Comparison of ENCODE assay signal across 8 cellular contexts in the genomic region with DNA sequence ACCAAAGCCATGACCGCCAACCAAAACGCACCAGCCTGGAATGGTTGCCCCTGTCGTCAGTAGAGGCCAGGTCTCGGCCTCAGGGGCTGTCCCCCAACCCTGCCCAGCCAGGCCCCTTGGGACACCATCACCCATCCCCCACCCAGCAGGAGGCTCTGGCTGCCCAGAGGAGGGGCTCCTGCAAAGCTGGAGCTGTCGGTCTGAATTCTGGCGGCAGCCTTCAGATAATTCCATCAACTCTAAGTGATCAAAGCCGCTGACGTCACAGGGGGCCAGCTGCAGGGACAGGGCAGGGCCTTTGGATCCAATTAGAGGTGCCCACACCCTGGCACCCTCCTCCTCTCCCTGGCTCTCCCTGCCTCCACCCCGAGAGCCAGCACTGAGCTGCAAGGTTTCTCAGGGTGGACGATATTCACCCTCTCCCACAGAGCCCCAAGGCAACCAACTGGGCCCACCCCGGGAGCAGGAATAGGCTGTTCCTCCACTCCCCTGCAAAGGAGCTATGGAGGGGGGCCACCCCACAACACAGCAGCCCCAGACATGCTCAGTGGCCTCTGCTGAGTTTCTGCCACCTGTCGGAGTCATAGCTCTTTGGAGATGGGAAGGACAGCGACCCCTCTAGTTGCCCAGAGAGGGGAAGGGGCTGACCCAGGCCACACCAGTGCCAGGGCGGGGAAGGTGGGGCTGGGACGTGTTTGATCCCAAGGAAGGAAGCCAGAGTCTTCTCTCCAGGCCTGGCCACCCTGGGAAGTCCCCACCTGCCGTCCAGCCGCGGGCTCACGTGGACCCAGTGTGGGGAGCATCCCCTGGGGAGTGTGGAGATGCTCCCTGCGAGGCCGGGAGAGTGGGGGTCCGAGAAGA.
A peak's percentile ranks its signal among the peaks of the same experiment; 100 is the strongest.
DNase-seq lines count a peak whose midpoint lies in the region; TF ChIP-seq lines count a peak whose summit lies in the region.

No MANE protein-coding gene starts in this region.

- H3K4me3 Mint-ChIP-seq in T-helper 2 cell treated with Interferon-gamma antibody and Interleukin-4, amounts not matched to agents 5 μg/mL and 100 μg/mL, for 36 hours: peak overlapping the region; percentile 36
- no peak overlapping the region for H3K4me3 Mint-ChIP-seq in glutamatergic neuron (ENCODE audit: unreplicated experiment)

- 45 to 58% (median 48%) methylated on average over 13 to 22 of the region's 22 CpGs for WGBS in spleen, 5 donors

- H3K27me3 Mint-ChIP-seq in T-helper 2 cell treated with Interferon-gamma antibody and Interleukin-4, amounts not matched to agents 5 μg/mL and 100 μg/mL, for 36 hours (ENCODE audit: low read depth): peaks cover 22% of the 10 kb centered on the region
- H3K27me3 Mint-ChIP-seq in glutamatergic neuron (ENCODE audit: unreplicated experiment): peaks cover 14% of the 10 kb centered on the region

- H3K4me1 ChIP-seq in Peyer's patch (peaks cover 0 to 21% (median 8%) of the 10 kb centered on the region in 4 donors), spleen (peaks cover 4 to 78% (median 44%) of the 10 kb centered on the region in 6 donors)

- DNase-seq in T-helper 2 cell treated with Interferon-gamma antibody and Interleukin-4, amounts not matched to agents 5 μg/mL and 100 μg/mL, for 36 hours (ENCODE audit: low spot score): no peak
- DNase-seq in T-helper 2 cell (no peak), Peyer's patch (peak in 1 of 3 donors; percentile 63), glutamatergic neuron (peak; percentile 50), spleen (peak; percentile 85), mesenteric fat pad (ENCODE audit: low spot score) (no peak), iPS-NIHi7 (ENCODE audit: extremely low spot score) (no peak), NCI-H146 (lab: John Stamatoyannopoulos, UW) (no peak)

- no peaks in the 10 kb centered on the region for H3K36me3 Mint-ChIP-seq in T-helper 2 cell treated with Interferon-gamma antibody and Interleukin-4, amounts not matched to agents 5 μg/mL and 100 μg/mL, for 36 hours (ENCODE audit: low read depth)
- H3K36me3 Mint-ChIP-seq in glutamatergic neuron (ENCODE audit: unreplicated experiment): no peaks in the 10 kb centered on the region

- TF ChIP-seq CTCF in Peyer's patch (IDR thresholded peaks at IDR 0.05) (no peak), glutamatergic neuron (IDR thresholded peaks at IDR 0.05; ENCODE audit: partially characterized antibody, unreplicated experiment) (no peak), spleen (IDR thresholded peaks at IDR 0.05 in 8 of 11, conservative IDR thresholded peaks at IDR 0.05 in 3 of 11) (no peak)

- H3K36me3 ChIP-seq in Peyer's patch (no peaks in the 10 kb centered on the region), spleen (no peaks in the 10 kb centered on the region)

- intact Hi-C loops in spleen (cut with DNase I; ENCODE audit: low total_unique reads): loop anchor here (10.0 kb wide), 1 partner anchor 75 kb away; the partner anchor contains the start of gene NTNG2

- peak overlapping the region; percentile 44 to 93 (median 75) for H3K4me3 ChIP-seq in Peyer's patch
- H3K4me3 ChIP-seq in spleen: peak overlapping the region in 6 of 8 donors; percentile 27 to 80 (median 76)

- H3K27me3 ChIP-seq in Peyer's patch (no peaks in the 10 kb centered on the region), spleen (replicated peaks in 1 of 7) (peaks cover 0 to 82% (median 5%) of the 10 kb centered on the region in 7 donors)

- H3K9me3 ChIP-seq in Peyer's patch (no peaks in the 10 kb centered on the region), spleen (no peaks in the 10 kb centered on the region)

- no peaks in the 10 kb centered on the region for H3K9me3 Mint-ChIP-seq in T-helper 2 cell treated with Interferon-gamma antibody and Interleukin-4, amounts not matched to agents 5 μg/mL and 100 μg/mL, for 36 hours
- peaks cover 7% of the 10 kb centered on the region for H3K9me3 Mint-ChIP-seq in glutamatergic neuron (ENCODE audit: unreplicated experiment)

- no peak overlapping the region for H3K27ac Mint-ChIP-seq in T-helper 2 cell treated with Interferon-gamma antibody and Interleukin-4, amounts not matched to agents 5 μg/mL and 100 μg/mL, for 36 hours
- no peak overlapping the region for H3K27ac Mint-ChIP-seq in glutamatergic neuron (ENCODE audit: unreplicated experiment)

- peaks cover 6% of the 10 kb centered on the region for H3K4me1 Mint-ChIP-seq in T-helper 2 cell treated with Interferon-gamma antibody and Interleukin-4, amounts not matched to agents 5 μg/mL and 100 μg/mL, for 36 hours (ENCODE audit: low read depth)
- peaks cover 10% of the 10 kb centered on the region for H3K4me1 Mint-ChIP-seq in glutamatergic neuron (ENCODE audit: low read depth, unreplicated experiment)

- H3K27ac ChIP-seq in Peyer's patch: peak overlapping the region in 3 of 4 donors; percentile 24 to 84 (median 52)
- H3K27ac ChIP-seq in spleen: peak overlapping the region in 7 of 8 donors; percentile 46 to 86 (median 71)

- TF ChIP-seq POLR2A in Peyer's patch (IDR thresholded peaks at IDR 0.05): no peak
- no peak for TF ChIP-seq POLR2A in spleen (IDR thresholded peaks at IDR 0.05)

Comparison
In these comparisons a context has a peak if more than half of its experiments do, and no peak if none do; other contexts are left out.
1. DNase-seq: peak in glutamatergic neuron (single experiment) and spleen (single experiment); none in T-helper 2 cell treated with Interferon-gamma antibody and Interleukin-4, amounts not matched to agents 5 μg/mL and 100 μg/mL, for 36 hours (single experiment), T-helper 2 cell (0 of 5), mesenteric fat pad (single experiment), iPS-NIHi7 (single experiment) and NCI-H146 (single experiment).